Comparison of ENCODE assay signal across 10 cellular contexts in the genomic region with DNA sequence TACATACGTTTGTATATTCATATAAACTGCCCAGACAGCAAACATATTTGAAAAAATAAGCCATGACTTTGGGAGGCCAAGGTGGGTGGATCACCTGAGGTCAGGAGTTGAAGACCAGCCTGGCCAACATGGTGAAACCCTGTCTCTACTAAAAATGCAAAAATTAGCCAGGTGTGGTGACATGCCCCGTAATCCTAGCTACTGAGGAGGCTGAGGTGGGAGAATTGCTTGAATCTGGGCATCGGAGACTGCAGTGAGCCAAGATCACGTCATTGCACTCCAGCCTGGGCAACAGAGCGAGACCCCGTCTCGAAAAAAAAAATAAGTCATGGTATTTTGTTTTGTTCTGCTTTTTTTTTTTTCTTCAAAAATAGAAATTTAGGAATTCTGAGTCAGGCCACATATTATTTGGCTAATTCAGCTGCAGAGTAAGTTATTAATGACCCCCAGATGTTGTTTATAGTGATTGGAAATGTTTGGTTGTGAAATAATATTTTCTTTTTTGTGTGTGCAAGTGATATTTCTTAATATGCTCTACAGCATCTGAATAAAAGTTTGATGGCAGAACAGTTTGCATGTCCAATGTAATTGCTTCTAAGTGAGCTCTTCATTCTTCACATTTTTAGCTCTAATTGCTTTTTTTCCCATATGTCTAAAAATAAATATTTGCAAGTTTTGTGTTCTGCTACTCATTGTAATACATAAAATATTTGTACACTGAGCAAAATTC.
DNase-seq lines count a peak whose midpoint lies in the region; ATAC-seq and TF ChIP-seq lines count a peak whose summit lies in the region.
"Had no signal": no experiment of that assay in that cellular context is flagged by ENCODE, and none has a peak within 500 bp of the region (broad histone marks: within the 10 kb centered on the region; RNA-seq: fewer than 3 reads in every experiment).

No MANE protein-coding gene starts in this region.

- no peak for TF ChIP-seq CTCF in HFFc6 (IDR thresholded peaks at IDR 0.05)
- no peak for TF ChIP-seq CTCF in gastrocnemius medialis (IDR thresholded peaks at IDR 0.05 in 4 of 5, conservative IDR thresholded peaks at IDR 0.05 in 1 of 5)
- TF ChIP-seq CTCF in GM13976 (IDR thresholded peaks at IDR 0.05; ENCODE audit: borderline replicate concordance, control extremely low read depth, extremely low read depth, insufficient read depth, missing control alignments), result no peak

- DNase-seq in HFFc6 (peak; percentile 41), gastrocnemius medialis (no peak), ACHN (no peak), NCI-H748 (lab: John Stamatoyannopoulos, UW; ENCODE audit: unreplicated experiment) (no peak), GM13976 (ENCODE audit: low spot score) (no peak), HEK293T (ENCODE audit: extremely low spot score) (no peak)
- DNase-seq in activated T-helper 1 cell treated with anti-CD3 and anti-CD28 coated beads, Interleukin-12 subunit alpha, Interleukin-12 subunit beta, Interleukin-2, Interleukin-4 antibody, amounts not matched to agents 30 ng/mL and 10 ng/mL and 1 ng/mL, durations not matched to agents 14 hours and 24 hours and 36 hours (ENCODE audit: low spot score), result no peak
- DNase-seq: activated T-cell treated with anti-CD3 and anti-CD28 coated beads, Interleukin-2, amount 50 U/mL, for 48 hours; NCI-H187 had no signal

- peaks cover 32 to 51% of the 10 kb centered on the region in 2 donors for H3K4me1 ChIP-seq in gastrocnemius medialis

- no peaks in the 10 kb centered on the region for H3K36me3 ChIP-seq in gastrocnemius medialis

- H3K36me3 Mint-ChIP-seq in HFFc6 (ENCODE audit: low read depth), result peaks cover 51% of the 10 kb centered on the region
- peaks cover 39% of the 10 kb centered on the region for H3K36me3 Mint-ChIP-seq in activated T-helper 1 cell treated with anti-CD3 and anti-CD28 coated beads, Interleukin-12 subunit alpha, Interleukin-12 subunit beta, Interleukin-2, Interleukin-4 antibody, amounts not matched to agents 30 ng/mL and 10 ng/mL and 1 ng/mL, durations not matched to agents 14 hours and 24 hours and 36 hours (ENCODE audit: low read depth)

- no peak overlapping the region for H3K4me3 ChIP-seq in gastrocnemius medialis

- no peaks in the 10 kb centered on the region; the same call in 1 of the 2 replicates for H3K9me3 Mint-ChIP-seq in HFFc6
- H3K9me3 Mint-ChIP-seq in activated T-helper 1 cell treated with anti-CD3 and anti-CD28 coated beads, Interleukin-12 subunit alpha, Interleukin-12 subunit beta, Interleukin-2, Interleukin-4 antibody, amounts not matched to agents 30 ng/mL and 10 ng/mL and 1 ng/mL, durations not matched to agents 14 hours and 24 hours and 36 hours, result peaks cover 2% of the 10 kb centered on the region

- ATAC-seq in GM18498 (IDR thresholded peaks at IDR 0.05; ENCODE audit: unreplicated experiment) (peak; percentile 11), gastrocnemius medialis (peak in 1 of 2 donors; percentile 21)

- peak overlapping the region; percentile 73 for H3K27ac Mint-ChIP-seq in HFFc6
- H3K27ac Mint-ChIP-seq in activated T-helper 1 cell treated with anti-CD3 and anti-CD28 coated beads, Interleukin-12 subunit alpha, Interleukin-12 subunit beta, Interleukin-2, Interleukin-4 antibody, amounts not matched to agents 30 ng/mL and 10 ng/mL and 1 ng/mL, durations not matched to agents 14 hours and 24 hours and 36 hours, result peak overlapping the region; percentile 16

- intact Hi-C loops in activated T-helper 1 cell treated with anti-CD3 and anti-CD28 coated beads, Interleukin-12 subunit alpha, Interleukin-12 subunit beta, Interleukin-2, Interleukin-4 antibody, amounts not matched to agents 30 ng/mL and 10 ng/mL and 1 ng/mL, durations not matched to agents 14 hours and 24 hours and 36 hours (cut with micrococcal nuclease), result no loop called here
- intact Hi-C loops in gastrocnemius medialis (cut with DNase I; ENCODE audit: low total_unique reads), result no loop called here

- no peak for TF ChIP-seq POLR2A in gastrocnemius medialis (IDR thresholded peaks at IDR 0.05)

- H3K27me3 ChIP-seq in gastrocnemius medialis, result no peaks in the 10 kb centered on the region

- peak overlapping the region; percentile 63 for H3K4me3 Mint-ChIP-seq in HFFc6
- no peak overlapping the region for H3K4me3 Mint-ChIP-seq in activated T-helper 1 cell treated with anti-CD3 and anti-CD28 coated beads, Interleukin-12 subunit alpha, Interleukin-12 subunit beta, Interleukin-2, Interleukin-4 antibody, amounts not matched to agents 30 ng/mL and 10 ng/mL and 1 ng/mL, durations not matched to agents 14 hours and 24 hours and 36 hours

- H3K27me3 Mint-ChIP-seq in HFFc6 (ENCODE audit: insufficient read depth), result no peaks in the 10 kb centered on the region; the same call in 1 of the 2 replicates
- H3K27me3 Mint-ChIP-seq in activated T-helper 1 cell treated with anti-CD3 and anti-CD28 coated beads, Interleukin-12 subunit alpha, Interleukin-12 subunit beta, Interleukin-2, Interleukin-4 antibody, amounts not matched to agents 30 ng/mL and 10 ng/mL and 1 ng/mL, durations not matched to agents 14 hours and 24 hours and 36 hours (ENCODE audit: insufficient read depth), result no peaks in the 10 kb centered on the region

- no peaks in the 10 kb centered on the region for H3K9me3 ChIP-seq in gastrocnemius medialis

- in situ Hi-C loops in gastrocnemius medialis (cut with MboI; ENCODE audit: low sequenced_read_pairs in 4 of 4), result no loop called here
- in situ Hi-C loops in ACHN (cut with HindIII; ENCODE audit: low pct_ligation_motif_present, low pct_unique_long_range_greater_than_20kb, low sequenced_read_pairs), result no loop called here
- in situ Hi-C loops in GM13976 (cut with MboI; ENCODE audit: low sequenced_read_pairs, unreplicated experiment), result no loop called here

- CTCF ChIA-PET in HEK293T (lab: Yijun Ruan, JAX), result no interaction called here

- H3K27ac ChIP-seq in gastrocnemius medialis, result peak overlapping the region in 3 of 4 donors; percentile 26 to 56 (median 46)

- peaks cover 70% of the 10 kb centered on the region for H3K4me1 Mint-ChIP-seq in HFFc6 (ENCODE audit: low read depth)
- peaks cover 58% of the 10 kb centered on the region for H3K4me1 Mint-ChIP-seq in activated T-helper 1 cell treated with anti-CD3 and anti-CD28 coated beads, Interleukin-12 subunit alpha, Interleukin-12 subunit beta, Interleukin-2, Interleukin-4 antibody, amounts not matched to agents 30 ng/mL and 10 ng/mL and 1 ng/mL, durations not matched to agents 14 hours and 24 hours and 36 hours (ENCODE audit: low read depth)

- POLR2A ChIA-PET in HEK293T (lab: Yijun Ruan, JAX), result no interaction called here

TF ChIP-seq in HEK293T, 16 proteins besides CTCF, POLR2A, EP300 and RAD21:
- TF ChIP-seq TARDBP (IDR thresholded peaks at IDR 0.05), result no peak
- no peak for TF ChIP-seq FOXA1 (IDR thresholded peaks at IDR 0.05)
- no peak for TF ChIP-seq ZNF384 (IDR thresholded peaks at IDR 0.05)
- no peak for TF ChIP-seq BHLHE40 (IDR thresholded peaks at IDR 0.05; ENCODE audit: borderline replicate concordance)
- TF ChIP-seq FOXK2 (IDR thresholded peaks at IDR 0.05), result no peak
- TF ChIP-seq ARNT (IDR thresholded peaks at IDR 0.05), result no peak
- TF ChIP-seq, protein P1, sequence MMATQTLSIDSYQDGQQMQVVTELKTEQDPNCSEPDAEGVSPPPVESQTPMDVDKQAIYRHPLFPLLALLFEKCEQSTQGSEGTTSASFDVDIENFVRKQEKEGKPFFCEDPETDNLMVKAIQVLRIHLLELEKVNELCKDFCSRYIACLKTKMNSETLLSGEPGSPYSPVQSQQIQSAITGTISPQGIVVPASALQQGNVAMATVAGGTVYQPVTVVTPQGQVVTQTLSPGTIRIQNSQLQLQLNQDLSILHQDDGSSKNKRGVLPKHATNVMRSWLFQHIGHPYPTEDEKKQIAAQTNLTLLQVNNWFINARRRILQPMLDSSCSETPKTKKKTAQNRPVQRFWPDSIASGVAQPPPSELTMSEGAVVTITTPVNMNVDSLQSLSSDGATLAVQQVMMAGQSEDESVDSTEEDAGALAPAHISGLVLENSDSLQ (IDR thresholded peaks at IDR 0.05), result no peak
- no peak for TF ChIP-seq FOXM1 (IDR thresholded peaks at IDR 0.05; ENCODE audit: borderline replicate concordance)
- no peak for TF ChIP-seq LEF1 (IDR thresholded peaks at IDR 0.05; ENCODE audit: borderline replicate concordance)
- no peak for TF ChIP-seq NFRKB (IDR thresholded peaks at IDR 0.05)
- TF ChIP-seq ELF4 (IDR thresholded peaks at IDR 0.05), result no peak
- no peak for TF ChIP-seq CTBP1 (IDR thresholded peaks at IDR 0.05; ENCODE audit: borderline replicate concordance)
- no peak for TF ChIP-seq L3MBTL2 (conservative IDR thresholded peaks at IDR 0.05)
- TF ChIP-seq SP1 (IDR thresholded peaks at IDR 0.05), result no peak
- TF ChIP-seq SUZ12 (IDR thresholded peaks at IDR 0.05), result no peak
- TF ChIP-seq HDGF (IDR thresholded peaks at IDR 0.05; ENCODE audit: borderline replicate concordance), result no peak
